1 cellular context compared by ENCODE assay signal in genomic region chr17:31433091-31433790, GRCh38.
TF ChIP-seq lines count a peak whose summit lies in the region.

No MANE protein-coding gene starts in this region.

TF ChIP-seq in GM23338, 12 proteins besides CTCF, POLR2A, EP300 and RAD21 (continued from another document):
- TF ChIP-seq REST (IDR thresholded peaks at IDR 0.05; ENCODE audit: unreplicated experiment): no peak
- TF ChIP-seq ZNF462 (CRISPR knock-in tag; IDR thresholded peaks at IDR 0.05): no peak
- no peak for TF ChIP-seq NANOG (IDR thresholded peaks at IDR 0.05; ENCODE audit: borderline replicate concordance)
